Comparison of ENCODE assay signal across 10 cellular contexts in the genomic region with DNA sequence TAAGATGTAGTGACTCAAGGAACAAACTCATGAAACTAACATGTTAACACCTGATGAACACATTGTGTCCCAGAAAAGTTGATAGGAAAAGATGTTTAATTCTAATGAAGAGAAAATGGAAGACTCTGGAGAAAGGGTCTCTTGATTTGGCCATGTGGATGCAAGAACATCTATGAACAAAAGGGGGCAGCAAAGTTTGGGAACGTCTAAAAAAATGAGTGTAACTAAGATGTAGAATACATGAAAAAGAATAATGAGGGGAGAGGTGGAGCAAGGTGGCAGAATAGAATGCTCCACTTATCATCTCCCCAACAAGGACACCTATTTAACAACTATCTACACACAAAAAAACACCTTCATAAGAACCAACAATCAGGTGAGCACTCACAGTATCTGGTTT.
DNase-seq lines count a peak whose midpoint lies in the region; ATAC-seq and TF ChIP-seq lines count a peak whose summit lies in the region.
"Had no signal": no experiment of that assay in that cellular context is flagged by ENCODE, and none has a peak within 500 bp of the region (broad histone marks: within the 10 kb centered on the region; RNA-seq: fewer than 3 reads in every experiment).

No MANE protein-coding gene starts in this region.

- H3K27ac ChIP-seq in WERI-Rb-1: no peak overlapping the region
- H3K27ac ChIP-seq: spleen had no signal

- H3K4me3 ChIP-seq in BE2C (ENCODE audit: low read depth, low read length): no peak overlapping the region
- no peak overlapping the region for H3K4me3 ChIP-seq in WERI-Rb-1 (ENCODE audit: low read depth, low read length)
- no peak overlapping the region for H3K4me3 ChIP-seq in kidney epithelial cell (ENCODE audit: low read depth, low read length)
- H3K4me3 ChIP-seq: spleen had no signal

- no peaks in the 10 kb centered on the region for H3K27me3 ChIP-seq in BE2C
- H3K27me3 ChIP-seq in WERI-Rb-1 (ENCODE audit: insufficient read depth, low read depth, severe bottlenecking): no peaks in the 10 kb centered on the region
- no peaks in the 10 kb centered on the region for H3K27me3 ChIP-seq in kidney epithelial cell (ENCODE audit: control insufficient read depth, insufficient read depth, low read length)
- H3K27me3 ChIP-seq: spleen had no signal

- no peak for ATAC-seq in HG02571 (IDR thresholded peaks at IDR 0.05; ENCODE audit: unreplicated experiment)

- H3K36me3 ChIP-seq in BE2C (no peaks in the 10 kb centered on the region), WERI-Rb-1 (no peaks in the 10 kb centered on the region), kidney epithelial cell (ENCODE audit: control insufficient read depth, insufficient read depth, low read length) (no peaks in the 10 kb centered on the region)
- H3K36me3 ChIP-seq: spleen had no signal

- TF ChIP-seq CTCF in BE2C (IDR thresholded peaks at IDR 0.05; ENCODE audit: low read depth, low read length): peak; percentile 66
- TF ChIP-seq CTCF in WERI-Rb-1 (IDR thresholded peaks at IDR 0.05; ENCODE audit: low read depth, low read length): 0 out of 2 replicates have a peak, but pooled peaks have one; percentile 20
- TF ChIP-seq CTCF in kidney epithelial cell (IDR thresholded peaks at IDR 0.05; ENCODE audit: insufficient read depth, low read length, poor library complexity, severe bottlenecking): peak; percentile 43

- H3K4me1 ChIP-seq in BE2C: no peaks in the 10 kb centered on the region
- H3K4me1 ChIP-seq: spleen had no signal

- H3K9me3 ChIP-seq in BE2C (no peaks in the 10 kb centered on the region), WERI-Rb-1 (ENCODE audit: severe bottlenecking) (no peaks in the 10 kb centered on the region)

- no peak for DNase-seq in BE2C
- DNase-seq in HCEC 1CT: peak; percentile 22
- peak; percentile 14 for DNase-seq in WERI-Rb-1
- no peak for DNase-seq in kidney epithelial cell (ENCODE audit: low read depth)
- DNase-seq in SKM-1 treated with dmso at 0.1 percent for 144 hours (lab: John Stamatoyannopoulos, UW; ENCODE audit: unreplicated experiment): no peak
- no peak for DNase-seq in HPDE6-E6E7 (ENCODE audit: extremely low spot score)
- DNase-seq in NCI-H2227 (lab: John Stamatoyannopoulos, UW; ENCODE audit: unreplicated experiment): no peak
- DNase-seq: activated gamma-delta T cell treated with Interleukin-2 at 50 U/mL for 16 hours, spleen had no signal

Comparison
In these comparisons a context has a peak if more than half of its experiments do, and no peak if none do; other contexts are left out.
1. DNase-seq: peak in HCEC 1CT (single experiment) and WERI-Rb-1 (single experiment); none in BE2C (single experiment), kidney epithelial cell (single experiment), SKM-1 treated with dmso at 0.1 percent for 144 hours (single experiment), HPDE6-E6E7 (single experiment) and NCI-H2227 (single experiment).
2. Peak in every context shown above with its lines, with median percentiles within 50 percentile points of each other: CTCF ChIP-seq.